In genomic region chr12:67540920-67541624, GRCh38 we compare ENCODE assay signal across 1 cellular context.
TF ChIP-seq lines count a peak whose summit lies in the region.

No MANE protein-coding gene starts in this region.

TF ChIP-seq in GM23338, 12 proteins besides CTCF, POLR2A, EP300 and RAD21 (continued from another document):
- TF ChIP-seq REST (IDR thresholded peaks at IDR 0.05; ENCODE audit: unreplicated experiment), result no peak
- TF ChIP-seq CREB1 (CRISPR knock-in tag; IDR thresholded peaks at IDR 0.05; ENCODE audit: low read depth), result no peak
- TF ChIP-seq ETS1 (IDR thresholded peaks at IDR 0.05), result no peak
- no peak for TF ChIP-seq ZNF331 (CRISPR knock-in tag; IDR thresholded peaks at IDR 0.05; ENCODE audit: low read depth)
- no peak for TF ChIP-seq POLR2AphosphoS5 (IDR thresholded peaks at IDR 0.05; ENCODE audit: low read depth)
- no peak for TF ChIP-seq ZNF114 (CRISPR knock-in tag; IDR thresholded peaks at IDR 0.05)
